ENCODE assay signal across 25 cellular contexts in the genomic region with DNA sequence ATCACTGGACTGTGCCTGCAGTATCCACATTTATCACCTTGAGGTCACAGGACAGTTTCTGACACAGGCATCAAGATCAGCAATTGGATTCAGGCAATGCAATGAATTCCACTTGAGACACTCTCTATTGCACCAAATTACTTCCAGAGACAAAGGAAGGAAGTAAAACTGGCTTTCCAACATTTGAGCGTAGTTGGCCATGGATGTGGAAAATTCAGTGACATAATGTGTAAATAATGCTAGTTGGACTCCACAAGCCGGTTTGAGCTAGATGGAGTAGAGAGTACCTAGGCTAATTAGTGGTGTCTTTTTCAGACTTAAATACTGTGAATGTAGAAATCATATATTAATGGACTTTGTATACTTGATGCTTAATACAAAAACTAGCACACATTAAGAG.
"Had no signal": no experiment of that assay in that cellular context is flagged by ENCODE, and none has a peak within 500 bp of the region (broad histone marks: within the 10 kb centered on the region; RNA-seq: fewer than 3 reads in every experiment).

No MANE protein-coding gene starts in this region.

- H3K27me3 ChIP-seq: foreskin keratinocyte, thyroid gland had no signal

- FAIRE-seq: colon, endometrium had no signal

- H3K4me3 ChIP-seq: lower lobe of right lung, thyroid gland had no signal

- H3K36me3 ChIP-seq: lower lobe of right lung, thyroid gland had no signal

- ATAC-seq: activated CD8-positive, alpha-beta T cell treated with anti-CD3 and anti-CD28 coated beads for 36 hours; activated naive CD8-positive, alpha-beta T cell treated with anti-CD3 and anti-CD28 coated beads, Interleukin-2, amount 50 U/mL, for 24 hours; activated T-cell treated with anti-CD3 and anti-CD28 coated beads, Interleukin-2, amount 50 U/mL, for 4 hours; esophagus mucosa; foreskin keratinocyte; left colon; lower lobe of right lung had no signal

- DNase-seq: activated B cell treated with CpG ODN at 0.5 μM for 24 hours; activated CD4-positive, alpha-beta T cell treated with anti-CD3 and anti-CD28 coated beads for 48 hours; activated CD8-positive, alpha-beta T cell treated with anti-CD3 and anti-CD28 coated beads for 36 hours; activated naive CD4-positive, alpha-beta T cell treated with anti-CD3 and anti-CD28 coated beads, Interleukin-2, amount 10 ng/mL, durations not matched to agents 7 days and 5 days; activated naive CD8-positive, alpha-beta T cell treated with anti-CD3 and anti-CD28 coated beads, Interleukin-2, amount 50 U/mL, for 24 hours; activated T-cell treated with anti-CD3 and anti-CD28 coated beads, Interleukin-2, amount 50 U/mL, for 4 hours; anterior cingulate cortex; central memory CD4-positive, alpha-beta T cell; foreskin keratinocyte; glutamatergic neuron; hippocampal formation; islet precursor cell; left colon; lower lobe of right lung; nucleus accumbens; posterior cingulate gyrus; retina; stimulated activated CD4-positive, alpha-beta T cell treated with anti-CD3 and anti-CD28 coated beads, Interleukin-2, amount 100 ng/mL, for 24 hours; stimulated activated naive CD4-positive, alpha-beta T cell treated with Interleukin-2 at 50 U/mL for 16 hours; T-helper 1 cell; T-helper 9 cell; thyroid gland had no signal
